In the genomic region with DNA sequence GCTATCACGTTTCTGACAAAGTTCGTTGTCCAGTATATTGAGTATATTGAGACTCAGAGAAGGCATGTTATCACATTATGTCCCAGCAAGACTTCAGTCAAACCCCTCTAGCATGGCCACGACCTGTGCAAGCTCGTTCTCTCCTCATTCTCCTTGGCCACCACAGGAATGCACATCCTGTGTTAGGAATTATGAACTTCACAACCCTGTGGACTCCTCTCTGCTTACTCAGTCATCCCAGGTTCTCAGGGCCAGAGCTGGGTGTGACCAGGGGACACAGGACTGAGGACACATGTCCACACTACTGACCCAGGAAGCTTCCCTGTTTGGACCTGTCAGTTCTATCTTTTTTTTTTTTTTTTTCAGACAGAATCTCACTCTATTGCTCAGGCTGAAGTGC, we compare ENCODE assay signal across 13 cellular contexts. TPM values are rescaled to one million over a fixed set of nuclear protein-coding genes. Genes with fewer than 3 reads are reported as not detected.
DNase-seq lines count a peak whose midpoint lies in the region; ATAC-seq, FAIRE-seq and TF ChIP-seq lines count a peak whose summit lies in the region.
"Had no signal": no experiment of that assay in that cellular context is flagged by ENCODE, and none has a peak within 500 bp of the region (broad histone marks: within the 10 kb centered on the region; RNA-seq: fewer than 3 reads in every experiment).

No MANE protein-coding gene starts in this region.

- no peak for TF ChIP-seq EP300 in HepG2 (IDR thresholded peaks at IDR 0.05; ENCODE audit: low read depth in 2 of 2, low read length in 2 of 2)
- no peak for TF ChIP-seq EP300 in HepG2 (CRISPR knock-in tag; IDR thresholded peaks at IDR 0.05; ENCODE audit: borderline replicate concordance)

- H3K79me2 ChIP-seq in HepG2 (ENCODE audit: insufficient read depth, low read length): no peaks in the 10 kb centered on the region

- CTCF ChIA-PET in HepG2 (lab: Yijun Ruan, JAX; ENCODE audit: low intra/inter-chr PET ratio, low total read pairs): no interaction called here

- no TSS peak for BruUV-seq in HepG2 (replicated peaks; lab: Mats Ljungman, UMichigan)

- in situ Hi-C loops in HepG2 (cut with HindIII; ENCODE audit: extremely low pct_ligation_motif_present, low pct_unique_long_range_greater_than_20kb): no loop called here

- H3K9me3 ChIP-seq in HepG2 (ENCODE audit: low read length): no peaks in the 10 kb centered on the region
- H3K9me3 ChIP-seq in right lobe of liver: no peaks in the 10 kb centered on the region
- H3K9me3 ChIP-seq in lung (ENCODE audit: control insufficient read depth in 2 of 2, insufficient read depth in 1 of 2, low read length in 1 of 2): no peaks in the 10 kb centered on the region
- no peaks in the 10 kb centered on the region for H3K9me3 ChIP-seq in MG63
- H3K9me3 ChIP-seq: testis had no signal

- H3K36me3 ChIP-seq in HepG2 (replicated peaks in 1 of 2; ENCODE audit: control insufficient read depth in 1 of 2, insufficient read depth in 2 of 2, low read length in 2 of 2): no peaks in the 10 kb centered on the region
- H3K36me3 ChIP-seq in right lobe of liver: no peaks in the 10 kb centered on the region
- no peaks in the 10 kb centered on the region for H3K36me3 ChIP-seq in lung (ENCODE audit: control insufficient read depth in 2 of 2, insufficient read depth in 2 of 2, low read length in 2 of 2)
- H3K36me3 ChIP-seq in MG63: no peaks in the 10 kb centered on the region
- H3K36me3 ChIP-seq: cardiac muscle cell had no signal

- H3K27ac ChIP-seq in HepG2 (ENCODE audit: extremely low read length, insufficient read depth, low read length) (no peak overlapping the region), right lobe of liver (no peak overlapping the region), lung (ENCODE audit: low read depth in 1 of 2, low read length in 1 of 2) (no peak overlapping the region)
- H3K27ac ChIP-seq: cardiac muscle cell, testis had no signal

- TF ChIP-seq POLR2A in HepG2 (IDR thresholded peaks at IDR 0.05; ENCODE audit: insufficient read depth in 1 of 2, low read depth in 2 of 2, low read length in 2 of 2) (no peak), right lobe of liver (IDR thresholded peaks at IDR 0.05) (no peak)

- intact Hi-C loops in HepG2 (cut with micrococcal nuclease; ENCODE audit: unreplicated experiment): no loop called here
- intact Hi-C loops in right lobe of liver (cut with DNase I): no loop called here

- H3K9ac ChIP-seq in HepG2 (ENCODE audit: insufficient read depth, low read depth, low read length): no peak overlapping the region

- no peak for FAIRE-seq in HepG2 (lab: Jason Lieb, UNC)

- peaks cover 5 to 22% of the 10 kb centered on the region in 2 experiments; a peak in 3 of 5 replicates for H3K27me3 ChIP-seq in HepG2 (ENCODE audit: control insufficient read depth in 1 of 2, insufficient read depth in 2 of 2, low read length in 2 of 2)
- H3K27me3 ChIP-seq in right lobe of liver: no peaks in the 10 kb centered on the region
- H3K27me3 ChIP-seq in lung (ENCODE audit: control insufficient read depth, insufficient read depth): no peaks in the 10 kb centered on the region
- H3K27me3 ChIP-seq in MG63: no peaks in the 10 kb centered on the region
- H3K27me3 ChIP-seq: cardiac muscle cell, testis had no signal

- H3K4me3 ChIP-seq in HepG2 (replicated peaks in 1 of 3; ENCODE audit: insufficient read depth in 1 of 3, low read depth in 2 of 3, low read length in 3 of 3) (no peak overlapping the region), right lobe of liver (no peak overlapping the region), lung (no peak overlapping the region), MG63 (no peak overlapping the region)
- H3K4me3 ChIP-seq: cardiac muscle cell, testis had no signal

- H4K20me1 ChIP-seq in HepG2 (ENCODE audit: insufficient read depth, low read length): no peaks in the 10 kb centered on the region

- no peak for TF ChIP-seq RAD21 in HepG2 (CRISPR knock-in tag; IDR thresholded peaks at IDR 0.05)

- ATAC-seq in HepG2: peak; percentile 70
- no peak for ATAC-seq in right lobe of liver
- ATAC-seq in lung (ENCODE audit: insufficient read depth, low FRiP score): no peak
- no peak for ATAC-seq in HG03342 (IDR thresholded peaks at IDR 0.05; ENCODE audit: unreplicated experiment)
- ATAC-seq in GM18861 (IDR thresholded peaks at IDR 0.05; ENCODE audit: unreplicated experiment): no peak
- no peak for ATAC-seq in omental fat pad (ENCODE audit: low FRiP score)
- ATAC-seq: WTC11 had no signal

- POLR2A ChIA-PET in HepG2 (lab: Yijun Ruan, JAX): no interaction called here

- no peak overlapping the region for H2AFZ ChIP-seq in HepG2 (ENCODE audit: low read length)

- TF ChIP-seq CTCF in HepG2 (CRISPR knock-in tag; IDR thresholded peaks at IDR 0.05) (no peak), right lobe of liver (IDR thresholded peaks at IDR 0.05) (no peak), lung (IDR thresholded peaks at IDR 0.05; ENCODE audit: control extremely low read depth, extremely low read depth) (no peak), omental fat pad (IDR thresholded peaks at IDR 0.05) (no peak)

- DNase-seq in HepG2 (ENCODE audit: low spot score) (peak; percentile 23), right lobe of liver (no peak), astrocyte of the hippocampus (ENCODE audit: low read depth, low spot score) (peak; percentile 41), lung (ENCODE audit: low spot score) (peak; percentile 27), MG63 (no peak), omental fat pad (ENCODE audit: low spot score) (no peak)
- DNase-seq: activated naive CD4-positive, alpha-beta T cell treated with anti-CD3 and anti-CD28 coated beads, Interleukin-2, amount 10 ng/mL, durations not matched to agents 7 days and 5 days; OCI-M1; testis had no signal

- H3K4me1 ChIP-seq in HepG2 (ENCODE audit: insufficient read depth, low read length) (no peaks in the 10 kb centered on the region), right lobe of liver (no peaks in the 10 kb centered on the region), lung (ENCODE audit: control insufficient read depth in 2 of 2, insufficient read depth in 2 of 2, low read length in 2 of 2) (peaks cover 0 to 16% of the 10 kb centered on the region in 2 donors)
- H3K4me1 ChIP-seq: testis had no signal

- WGBS in HepG2 (ENCODE audit: low lambda C conversion rate): 3% methylated on average over 4 of the region's 4 CpGs
- WGBS in right lobe of liver (ENCODE audit: insufficient coverage, low coverage, low lambda C conversion rate, missing lambda C conversion rate): 85% methylated on average over 2 of the region's 4 CpGs
- WGBS in lung, 2 donors: 70 to 84% methylated on average over 4 of the region's 4 CpGs

- no peak overlapping the region for H3K4me2 ChIP-seq in HepG2 (ENCODE audit: low read depth, low read length)

TF ChIP-seq in HepG2, 621 proteins besides CTCF, POLR2A, EP300 and RAD21:
- TF ChIP-seq, protein P1, sequence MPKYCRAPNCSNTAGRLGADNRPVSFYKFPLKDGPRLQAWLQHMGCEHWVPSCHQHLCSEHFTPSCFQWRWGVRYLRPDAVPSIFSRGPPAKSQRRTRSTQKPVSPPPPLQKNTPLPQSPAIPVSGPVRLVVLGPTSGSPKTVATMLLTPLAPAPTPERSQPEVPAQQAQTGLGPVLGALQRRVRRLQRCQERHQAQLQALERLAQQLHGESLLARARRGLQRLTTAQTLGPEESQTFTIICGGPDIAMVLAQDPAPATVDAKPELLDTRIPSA (CRISPR knock-in tag; IDR thresholded peaks at IDR 0.05; ENCODE audit: borderline replicate concordance): no peak
- TF ChIP-seq TBP (CRISPR knock-in tag; IDR thresholded peaks at IDR 0.05) (no peak), NBN (conservative IDR thresholded peaks at IDR 0.05) (no peak), ZFP36L1 (CRISPR knock-in tag; IDR thresholded peaks at IDR 0.05) (no peak), PHF5A (CRISPR knock-in tag; IDR thresholded peaks at IDR 0.05; ENCODE audit: low read depth, unreplicated experiment) (no peak), MAFF (IDR thresholded peaks at IDR 0.05; ENCODE audit: low read depth, low read length) (no peak), ZFP41 (CRISPR knock-in tag; IDR thresholded peaks at IDR 0.05; ENCODE audit: borderline replicate concordance) (no peak), SALL1 (CRISPR knock-in tag; IDR thresholded peaks at IDR 0.05) (no peak), NCOA2 (CRISPR knock-in tag; IDR thresholded peaks at IDR 0.05) (no peak), HMGA1 (CRISPR knock-in tag; conservative IDR thresholded peaks at IDR 0.05) (no peak)

RNA-seq across cellular contexts. Expression of a gene that starts 4.4 kb away (rescaled TPM):
- total RNA-seq in HepG2 (2016; rRNA removed; fragmentation: Illumina TruSeq; extraction: Trizol) (not detected in 2 replicates), right lobe of liver (not detected), lung (under 1 TPM; 0.12 to 0.28 TPM), omental fat pad (under 1 TPM in 1 of 4 donors, not detected in 3; 0.13 TPM)
- 0.09 TPM in 1 of 2 replicates, not detected in the other for total RNA-seq in HepG2 (2016; cell fraction: cytosol; rRNA removed; fragmentation: Illumina TruSeq; extraction: Trizol; ENCODE audit: low read depth)
- total RNA-seq in HepG2 (2016; cell fraction: insoluble cytoplasmic fraction; rRNA removed; fragmentation: Illumina TruSeq; extraction: Trizol): not detected in 2 replicates
- not detected in 2 replicates for total RNA-seq in HepG2 (2016; cell fraction: membrane; rRNA removed; fragmentation: Illumina TruSeq; extraction: Trizol)
- 0.09 TPM in 1 of 2 replicates, not detected in the other for total RNA-seq in HepG2 (2016; cell fraction: nucleus; rRNA removed; fragmentation: Illumina TruSeq; extraction: Trizol)
- polyA plus RNA-seq in HepG2 (2011; rRNA removed) (not detected in 2 replicates), lung (under 1 TPM; 0.20 to 0.23 TPM)
- polyA plus RNA-seq in HepG2 (2011; cell fraction: cytosol; rRNA removed): not detected in 2 replicates
- polyA plus RNA-seq in HepG2 (2011; cell fraction: nucleus; rRNA removed): 0.03 TPM in 1 of 2 replicates, not detected in the other
- not detected in 2 replicates for polyA plus RNA-seq in HepG2 (2012)
- not detected in 2 replicates for polyA plus RNA-seq in HepG2 (2016; cell fraction: cytosol; fragmentation: Illumina TruSeq; extraction: Trizol; ENCODE audit: low read depth)
- not detected in 2 replicates for polyA plus RNA-seq in HepG2 (2016; cell fraction: insoluble cytoplasmic fraction; fragmentation: Illumina TruSeq; extraction: Trizol; ENCODE audit: low read depth)
- not detected in 2 replicates for polyA plus RNA-seq in HepG2 (2016; cell fraction: membrane; fragmentation: Illumina TruSeq; extraction: Trizol; ENCODE audit: low read depth)
- polyA plus RNA-seq in HepG2 (2016; cell fraction: nucleus; fragmentation: Illumina TruSeq; extraction: Trizol; ENCODE audit: insufficient read depth, low read depth): not detected in 2 replicates
- polyA minus RNA-seq in HepG2 (2011; rRNA and poly(A)+ RNA removed; ENCODE audit: low replicate concordance): 0.04 and 0.12 TPM in 2 replicates
- polyA minus RNA-seq in HepG2 (2011; cell fraction: cytosol; rRNA and poly(A)+ RNA removed): not detected in 2 replicates
- polyA minus RNA-seq in HepG2 (2011; cell fraction: nucleus; rRNA and poly(A)+ RNA removed): not detected in 2 replicates
- total RNA-seq in MG63 (2014; rRNA removed; shearing (Covaris generic); ENCODE audit: low replicate concordance): not detected in 2 replicates
- total RNA-seq: cardiac muscle cell had no signal
- polyA plus RNA-seq: cardiac muscle cell had no signal

Comparison
In these comparisons a context has a peak if more than half of its experiments do, and no peak if none do; other contexts are left out.
1. DNase-seq: peak in HepG2 (single experiment), astrocyte of the hippocampus (single experiment) and lung (single experiment); none in right lobe of liver (0 of 3), MG63 (single experiment) and omental fat pad (single experiment).